ENCODE assay signal across 9 cellular contexts in the genomic region with DNA sequence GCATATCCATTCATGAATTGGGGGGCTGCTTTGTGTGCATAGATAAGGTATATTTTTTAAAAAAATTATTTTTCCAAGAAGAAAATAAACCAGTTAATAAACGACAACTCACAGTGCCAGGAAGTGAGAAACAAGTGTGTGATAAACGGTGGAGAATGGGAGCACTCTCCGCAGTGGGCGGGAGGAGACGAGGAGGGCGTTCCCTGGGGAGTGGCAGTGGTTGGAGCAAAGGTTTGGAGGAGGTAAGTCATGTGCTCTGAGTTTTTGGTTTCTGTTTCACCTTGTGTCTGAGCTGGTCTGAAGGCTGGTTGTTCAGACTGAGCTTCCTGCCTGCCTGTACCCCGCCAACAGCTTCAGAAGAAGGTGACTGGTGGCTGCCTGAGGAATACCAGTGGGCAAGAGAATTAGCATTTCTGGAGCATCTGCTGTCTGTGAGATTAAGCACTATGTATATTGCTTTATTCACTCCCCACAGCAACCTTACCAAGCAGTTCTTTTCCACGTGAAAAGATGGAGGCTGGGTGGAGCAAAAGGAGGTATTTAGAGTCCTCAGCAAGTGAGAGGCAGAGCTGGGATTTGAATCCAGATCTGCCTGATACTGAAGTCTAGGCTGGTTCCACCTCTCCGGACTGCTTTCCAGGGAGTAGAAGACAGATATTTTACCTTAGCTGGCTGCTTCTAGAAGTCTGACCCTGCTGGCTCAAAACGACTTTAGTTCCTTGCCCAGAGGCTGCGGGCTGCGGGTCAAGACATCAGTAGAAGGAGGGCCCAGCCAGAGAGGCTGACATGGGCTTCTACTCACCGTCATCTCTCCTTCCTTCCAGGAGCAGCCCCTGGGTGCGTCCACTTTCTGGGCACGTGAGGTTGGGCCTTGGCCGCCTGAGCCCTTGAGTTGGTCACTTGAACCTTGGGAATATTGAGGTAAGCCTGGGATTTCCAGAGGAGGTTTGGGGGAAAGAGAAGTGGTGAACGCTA. TPM values are rescaled to one million over a fixed set of nuclear protein-coding genes. Genes with fewer than 3 reads are reported as not detected.
DNase-seq lines count a peak whose midpoint lies in the region; ATAC-seq and TF ChIP-seq lines count a peak whose summit lies in the region.
"Had no signal": no experiment of that assay in that cellular context is flagged by ENCODE, and none has a peak within 500 bp of the region (broad histone marks: within the 10 kb centered on the region; RNA-seq: fewer than 3 reads in every experiment).

No MANE protein-coding gene starts in this region.

- peak; percentile 90 for ATAC-seq in GM21367 (IDR thresholded peaks at IDR 0.05; ENCODE audit: unreplicated experiment)

- WGBS in sigmoid colon, 2 donors: 10 to 28% methylated on average over 17 of the region's 17 CpGs

- peak overlapping the region in 2 of 4 donors; percentile 9 to 22 for H3K27ac ChIP-seq in sigmoid colon

- H3K27me3 Mint-ChIP-seq in chondrocyte (ENCODE audit: low read depth): no peaks in the 10 kb centered on the region

- H3K4me1 ChIP-seq in NT2/D1 (ENCODE audit: insufficient read depth, insufficient read length) (no peaks in the 10 kb centered on the region), sigmoid colon (peaks cover 0 to 26% (median 6%) of the 10 kb centered on the region in 4 donors)

- H3K4me3 Mint-ChIP-seq in chondrocyte (ENCODE audit: unreplicated experiment): no peak overlapping the region

- intact Hi-C loops in sigmoid colon (cut with DNase I): loop anchor here (10.0 kb wide), 2 partner anchors 221 to 269 kb away; a partner anchor contains a TSS

- peaks cover 30% of the 10 kb centered on the region for H3K4me1 Mint-ChIP-seq in chondrocyte (ENCODE audit: low read depth)

- H3K9me3 ChIP-seq in NT2/D1 (ENCODE audit: insufficient read depth, low read length) (no peaks in the 10 kb centered on the region), sigmoid colon (no peaks in the 10 kb centered on the region)

- TF ChIP-seq CTCF in fibroblast of villous mesenchyme (IDR thresholded peaks at IDR 0.05; ENCODE audit: insufficient read depth, low read depth, low read length): no peak
- TF ChIP-seq CTCF in sigmoid colon (IDR thresholded peaks at IDR 0.05): no peak
- no peak for TF ChIP-seq CTCF in chondrocyte (IDR thresholded peaks at IDR 0.05)

- no peak overlapping the region for H3K27ac Mint-ChIP-seq in chondrocyte (ENCODE audit: unreplicated experiment)

- DNase-seq in DMS153 treated with DMSO at 0.1 percent for 48 hours (lab: John Stamatoyannopoulos, UW; ENCODE audit: unreplicated experiment) (peak; percentile 91), HPDE6-E6E7 (ENCODE audit: extremely low spot score) (peak; percentile 91), NT2/D1 (ENCODE audit: low read depth, low spot score) (no peak), fibroblast of villous mesenchyme (ENCODE audit: low read depth) (peak; percentile 81), sigmoid colon (peak; percentile 66), chondrocyte (ENCODE audit: low spot score) (no peak)
- peak; percentile 86 for DNase-seq in activated CD8-positive, alpha-beta memory T cell treated with anti-CD3 and anti-CD28 coated beads, Interleukin-2, amount 50 U/mL, for 48 hours

- H3K36me3 ChIP-seq in NT2/D1 (ENCODE audit: insufficient read depth, insufficient read length, low read length) (no peaks in the 10 kb centered on the region), sigmoid colon (no peaks in the 10 kb centered on the region)

- H3K27me3 ChIP-seq in NT2/D1 (ENCODE audit: insufficient read depth, insufficient read length): no peaks in the 10 kb centered on the region
- H3K27me3 ChIP-seq in sigmoid colon: no peaks in the 10 kb centered on the region

- H3K9me3 Mint-ChIP-seq in chondrocyte (ENCODE audit: low read depth): no peaks in the 10 kb centered on the region

- no peaks in the 10 kb centered on the region for H3K36me3 Mint-ChIP-seq in chondrocyte (ENCODE audit: low read depth)
- H3K36me3 Mint-ChIP-seq: brain had no signal

- peak overlapping the region; percentile 4 for H3K9ac ChIP-seq in NT2/D1 (ENCODE audit: insufficient read length, low read depth)

- H3K4me3 ChIP-seq in NT2/D1 (ENCODE audit: insufficient read length, low read depth) (no peak overlapping the region), fibroblast of villous mesenchyme (ENCODE audit: low read depth, low read length) (peak overlapping the region; percentile 60), sigmoid colon (peak overlapping the region in 3 of 4 donors; percentile 7 to 23 (median 19))

- peak in 1 of 2 donors; percentile 15 for TF ChIP-seq POLR2A in sigmoid colon (IDR thresholded peaks at IDR 0.05)

- TF ChIP-seq EP300 in sigmoid colon (IDR thresholded peaks at IDR 0.05): no peak

RNA-seq across cellular contexts. Expression of a gene that starts 26.9 kb away (rescaled TPM):
- total RNA-seq in fibroblast of villous mesenchyme (14.2 and 22.0 TPM in 2 replicates), sigmoid colon (10 to 100 TPM in 1 of 4 donors, 1 to 10 TPM in 3; 4.9 to 13.0 (median 8.4) TPM), chondrocyte (3.0 to 7.6 TPM (median 4.0 TPM) in 3 replicates)
- polyA plus RNA-seq in sigmoid colon: 10 to 100 TPM; 15.6 to 28.7 (median 18.7) TPM

RNA-seq across cellular contexts. Expression of a gene that starts 50.5 kb away (rescaled TPM):
- total RNA-seq in fibroblast of villous mesenchyme: 5.2 and 5.6 TPM in 2 replicates
- 10 to 100 TPM in 1 of 4 donors, 1 to 10 TPM in 3; 3.9 to 18.3 (median 5.0) TPM for total RNA-seq in sigmoid colon
- polyA plus RNA-seq in sigmoid colon: 10 to 100 TPM; 11.4 to 26.9 (median 18.0) TPM
- 0.05 to 0.15 TPM in 2 of 3 replicates, not detected in the other for total RNA-seq in chondrocyte

Comparison
In these comparisons a context has a peak if more than half of its experiments do, and no peak if none do; other contexts are left out.
1. DNase-seq: peak in DMS153 treated with DMSO at 0.1 percent for 48 hours (single experiment), HPDE6-E6E7 (single experiment), activated CD8-positive, alpha-beta memory T cell treated with anti-CD3 and anti-CD28 coated beads, Interleukin-2, amount 50 U/mL, for 48 hours (single experiment), fibroblast of villous mesenchyme (single experiment) and sigmoid colon (single experiment); none in NT2/D1 (single experiment) and chondrocyte (single experiment).